Comparison of ENCODE assay signal across 3 cellular contexts in genomic region chr16:65283238-65283651, GRCh38.
TF ChIP-seq lines count a peak whose summit lies in the region.

No MANE protein-coding gene starts in this region.

TF ChIP-seq in GM23338, 12 proteins besides CTCF, POLR2A, EP300 and RAD21 (continues in another document):
- no peak for TF ChIP-seq ZNF462 (CRISPR knock-in tag; IDR thresholded peaks at IDR 0.05)
- TF ChIP-seq CREB1 (CRISPR knock-in tag; IDR thresholded peaks at IDR 0.05; ENCODE audit: low read depth) = no peak
- TF ChIP-seq ZNF331 (CRISPR knock-in tag; IDR thresholded peaks at IDR 0.05; ENCODE audit: low read depth) = no peak
- TF ChIP-seq JUNB (IDR thresholded peaks at IDR 0.05; ENCODE audit: unreplicated experiment) = no peak
- no peak for TF ChIP-seq NANOG (IDR thresholded peaks at IDR 0.05; ENCODE audit: borderline replicate concordance)

TF ChIP-seq in endothelial cell of umbilical vein, 7 proteins besides CTCF, POLR2A, EP300 and RAD21:
- no peak for TF ChIP-seq JUN (IDR thresholded peaks at IDR 0.05; ENCODE audit: borderline replicate concordance, insufficient read depth, insufficient read length, low read depth)
- TF ChIP-seq POLR2AphosphoS5 (IDR thresholded peaks at IDR 0.05; ENCODE audit: insufficient read depth, low read depth, low read length) = no peak
- TF ChIP-seq GATA2 (IDR thresholded peaks at IDR 0.05; ENCODE audit: insufficient read depth, insufficient read length, low read depth, low read length) = no peak
- no peak for TF ChIP-seq FOS (IDR thresholded peaks at IDR 0.05; ENCODE audit: borderline replicate concordance, insufficient read depth, low read length)
- TF ChIP-seq MYC (IDR thresholded peaks at IDR 0.05; ENCODE audit: low read depth, low read length) = no peak
- no peak for TF ChIP-seq EZH2 (IDR thresholded peaks at IDR 0.05; ENCODE audit: borderline replicate concordance, low read depth, low read length, severe bottlenecking)
- TF ChIP-seq MAX (IDR thresholded peaks at IDR 0.05; ENCODE audit: insufficient read depth, insufficient read length) = no peak

TF ChIP-seq in HEK293T, 16 proteins besides CTCF, POLR2A, EP300 and RAD21:
- no peak for TF ChIP-seq SP1 (IDR thresholded peaks at IDR 0.05)
- TF ChIP-seq HDGF (IDR thresholded peaks at IDR 0.05; ENCODE audit: borderline replicate concordance) = no peak
- no peak for TF ChIP-seq FOXM1 (IDR thresholded peaks at IDR 0.05; ENCODE audit: borderline replicate concordance)
- no peak for TF ChIP-seq ZNF384 (IDR thresholded peaks at IDR 0.05)
- TF ChIP-seq CTBP1 (IDR thresholded peaks at IDR 0.05; ENCODE audit: borderline replicate concordance) = no peak
- no peak for TF ChIP-seq ELF4 (IDR thresholded peaks at IDR 0.05)
- no peak for TF ChIP-seq L3MBTL2 (conservative IDR thresholded peaks at IDR 0.05)
- no peak for TF ChIP-seq BHLHE40 (IDR thresholded peaks at IDR 0.05; ENCODE audit: borderline replicate concordance)
- no peak for TF ChIP-seq LEF1 (IDR thresholded peaks at IDR 0.05; ENCODE audit: borderline replicate concordance)
- no peak for TF ChIP-seq ARNT (IDR thresholded peaks at IDR 0.05)
- no peak for TF ChIP-seq FOXA1 (IDR thresholded peaks at IDR 0.05)
- no peak for TF ChIP-seq TARDBP (IDR thresholded peaks at IDR 0.05)
- TF ChIP-seq NFRKB (IDR thresholded peaks at IDR 0.05) = no peak
- TF ChIP-seq PKNOX1 (IDR thresholded peaks at IDR 0.05) = no peak
- TF ChIP-seq SUZ12 (IDR thresholded peaks at IDR 0.05) = no peak
